Comparison of ENCODE assay signal across 16 cellular contexts in the genomic region with DNA sequence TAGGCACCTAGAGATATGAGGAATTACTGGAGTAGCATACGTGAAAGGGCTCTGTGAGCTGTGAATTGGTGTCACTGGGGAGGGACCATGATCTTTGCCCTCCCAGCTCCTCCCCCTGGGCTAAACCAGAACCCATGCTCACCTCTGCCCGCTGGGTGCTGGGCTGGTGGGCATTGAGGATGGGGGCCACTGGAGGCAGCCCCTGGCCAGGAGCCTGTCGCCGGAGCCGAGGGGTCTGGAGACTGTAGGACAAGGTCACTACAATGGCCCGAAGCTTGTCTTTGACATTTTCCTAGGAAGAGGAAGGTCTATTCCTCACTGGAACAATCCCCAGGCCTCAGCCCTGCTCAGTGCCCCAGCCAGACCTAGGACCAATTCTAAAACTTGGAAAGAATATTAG. TPM values are rescaled to one million over a fixed set of nuclear protein-coding genes. Genes with fewer than 3 reads are reported as not detected.
DNase-seq lines count a peak whose midpoint lies in the region; ATAC-seq and TF ChIP-seq lines count a peak whose summit lies in the region.
"Had no signal": no experiment of that assay in that cellular context is flagged by ENCODE, and none has a peak within 500 bp of the region (broad histone marks: within the 10 kb centered on the region; RNA-seq: fewer than 3 reads in every experiment).

No MANE protein-coding gene starts in this region.

- H3K4me3 ChIP-seq in gastrocnemius medialis = no peak overlapping the region
- H3K4me3 ChIP-seq in aorta (ENCODE audit: low read length in 2 of 2) = no peak overlapping the region
- H3K4me3 ChIP-seq: GM12878 had no signal

- H3K4me1 ChIP-seq in gastrocnemius medialis (peaks cover 14% of the 10 kb centered on the region in 2 donors), aorta (ENCODE audit: control insufficient read depth in 1 of 2, insufficient read depth in 2 of 2, low read length in 2 of 2) (no peaks in the 10 kb centered on the region)

- no peaks in the 10 kb centered on the region for H3K27me3 ChIP-seq in gastrocnemius medialis
- H3K27me3 ChIP-seq in aorta (ENCODE audit: control insufficient read depth in 1 of 2, insufficient read depth in 2 of 2, low read length in 1 of 2) = no peaks in the 10 kb centered on the region

- H3K9me3 ChIP-seq in gastrocnemius medialis = no peaks in the 10 kb centered on the region
- no peaks in the 10 kb centered on the region for H3K9me3 ChIP-seq in aorta (ENCODE audit: control insufficient read depth, low read length)

- 81 to 84% methylated on average over 6 of the region's 6 CpGs for WGBS in aorta, 2 donors

- peak overlapping the region; percentile 88 for H3K27ac Mint-ChIP-seq in neural crest cell (ENCODE audit: unreplicated experiment)
- H3K27ac Mint-ChIP-seq in activated CD4-positive, alpha-beta T cell treated with anti-CD3 and anti-CD28 coated beads, Interleukin-2, amount 10 ng/mL, durations not matched to agents 7 days and 5 days = no peak overlapping the region
- H3K27ac Mint-ChIP-seq: B cell; CD4-positive, alpha-beta T cell had no signal

- H3K36me3 ChIP-seq in gastrocnemius medialis (peaks cover 0 to 83% of the 10 kb centered on the region in 2 donors), aorta (ENCODE audit: control insufficient read depth in 1 of 2, insufficient read depth in 2 of 2, low read length in 1 of 2) (peaks cover 3 to 20% of the 10 kb centered on the region in 2 donors)

- POLR2A ChIA-PET in activated CD4-positive, alpha-beta T cell treated with anti-CD3 and anti-CD28 coated beads, Interleukin-2, amount 10 ng/mL, durations not matched to agents 7 days and 5 days (lab: Charles Lee) = no interaction called here

- TF ChIP-seq POLR2A in gastrocnemius medialis (IDR thresholded peaks at IDR 0.05) = no peak

- H3K4me3 Mint-ChIP-seq in neural crest cell = no peak overlapping the region
- H3K4me3 Mint-ChIP-seq in activated CD4-positive, alpha-beta T cell treated with anti-CD3 and anti-CD28 coated beads, Interleukin-2, amount 10 ng/mL, durations not matched to agents 7 days and 5 days = no peak overlapping the region
- H3K4me3 Mint-ChIP-seq: B cell; CD4-positive, alpha-beta T cell had no signal

- intact Hi-C loops in cardiac septum (cut with DNase I) = no loop called here
- intact Hi-C loops in left ventricle myocardium superior (cut with micrococcal nuclease) = no loop called here
- intact Hi-C loops in gastrocnemius medialis (cut with DNase I; ENCODE audit: low total_unique reads) = no loop called here
- intact Hi-C loops in aorta (cut with DNase I) = no loop called here

- H3K9me3 Mint-ChIP-seq in neural crest cell = no peaks in the 10 kb centered on the region
- no peaks in the 10 kb centered on the region for H3K9me3 Mint-ChIP-seq in activated CD4-positive, alpha-beta T cell treated with anti-CD3 and anti-CD28 coated beads, Interleukin-2, amount 10 ng/mL, durations not matched to agents 7 days and 5 days
- H3K9me3 Mint-ChIP-seq: CD4-positive, alpha-beta T cell had no signal

- H3K27me3 Mint-ChIP-seq in neural crest cell (ENCODE audit: low read depth) = no peaks in the 10 kb centered on the region
- H3K27me3 Mint-ChIP-seq in activated CD4-positive, alpha-beta T cell treated with anti-CD3 and anti-CD28 coated beads, Interleukin-2, amount 10 ng/mL, durations not matched to agents 7 days and 5 days = no peaks in the 10 kb centered on the region
- H3K27me3 Mint-ChIP-seq: B cell; CD4-positive, alpha-beta T cell had no signal

- H3K36me3 Mint-ChIP-seq in neural crest cell (ENCODE audit: low read depth) = peaks cover 2% of the 10 kb centered on the region
- no peaks in the 10 kb centered on the region for H3K36me3 Mint-ChIP-seq in activated CD4-positive, alpha-beta T cell treated with anti-CD3 and anti-CD28 coated beads, Interleukin-2, amount 10 ng/mL, durations not matched to agents 7 days and 5 days (ENCODE audit: low read depth)

- DNase-seq in cardiac septum (ENCODE audit: low spot score) (peak; percentile 33), left ventricle myocardium superior (no peak), neural crest cell (ENCODE audit: low read depth, low spot score) (no peak), gastrocnemius medialis (peak in 1 of 2 donors; percentile 6), aorta (peak; percentile 30 to 34), NCI-H146 (lab: John Stamatoyannopoulos, UW) (no peak)
- DNase-seq in activated CD4-positive, alpha-beta T cell treated with anti-CD3 and anti-CD28 coated beads, Interleukin-2, amount 10 ng/mL, durations not matched to agents 7 days and 5 days = no peak
- DNase-seq: C1 segment of cervical spinal cord; Calu3; CD4-positive, alpha-beta T cell; DMS 273 treated with DMSO at 0.1 percent for 48 hours had no signal

- in situ Hi-C loops in gastrocnemius medialis (cut with MboI; ENCODE audit: low sequenced_read_pairs in 4 of 4) = no loop called here

- no peaks in the 10 kb centered on the region for H3K4me1 Mint-ChIP-seq in neural crest cell
- no peaks in the 10 kb centered on the region for H3K4me1 Mint-ChIP-seq in activated CD4-positive, alpha-beta T cell treated with anti-CD3 and anti-CD28 coated beads, Interleukin-2, amount 10 ng/mL, durations not matched to agents 7 days and 5 days
- H3K4me1 Mint-ChIP-seq: B cell had no signal

- no peak for ATAC-seq in left ventricle myocardium superior
- ATAC-seq in gastrocnemius medialis = no peak
- ATAC-seq in aorta (ENCODE audit: low FRiP score) = no peak
- no peak for ATAC-seq in HG03442 (IDR thresholded peaks at IDR 0.05; ENCODE audit: unreplicated experiment)
- ATAC-seq: GM12878, HCT116 had no signal

- H3K27ac ChIP-seq in gastrocnemius medialis (peak overlapping the region in 3 of 4 donors; percentile 40 to 96 (median 48)), aorta (ENCODE audit: low read depth in 1 of 2, low read length in 2 of 2) (no peak overlapping the region)
- H3K27ac ChIP-seq: HL-60 had no signal

- TF ChIP-seq CTCF in neural crest cell (conservative IDR thresholded peaks at IDR 0.05) (no peak), gastrocnemius medialis (IDR thresholded peaks at IDR 0.05 in 4 of 5, conservative IDR thresholded peaks at IDR 0.05 in 1 of 5) (no peak)

- CTCF ChIA-PET in activated CD4-positive, alpha-beta T cell treated with anti-CD3 and anti-CD28 coated beads, Interleukin-2, amount 10 ng/mL, durations not matched to agents 7 days and 5 days (lab: Charles Lee) = interaction anchor here (1.1 kb wide), 1 partner anchor 18 kb away, joined by 3 read pairs; no protein-coding TSS in a partner anchor

RNA-seq across cellular contexts. Expression of a gene that starts 11.6 kb away (rescaled TPM):
- 806 TPM for total RNA-seq in cardiac septum
- total RNA-seq in left ventricle myocardium superior = 488 TPM
- total RNA-seq in neural crest cell = 57.9 and 63.7 TPM in 2 replicates
- total RNA-seq in gastrocnemius medialis = 100 to 1,000 TPM in 2 of 4 donors, 10 to 100 TPM in 2; 69.7 to 206 (median 92.0) TPM
- total RNA-seq in aorta = 100 to 1,000 TPM; 463 to 747 TPM
- polyA plus RNA-seq in aorta = 100 to 1,000 TPM in 1 of 2 donors, 10 to 100 TPM in 1; 76.1 to 633 TPM
- 1 to 10 TPM; 3.1 TPM for total RNA-seq in activated CD4-positive, alpha-beta T cell treated with anti-CD3 and anti-CD28 coated beads, Interleukin-2, amount 10 ng/mL, durations not matched to agents 7 days and 5 days

RNA-seq across cellular contexts. Expression of a gene that starts 19.7 kb away (rescaled TPM):
- total RNA-seq in cardiac septum = 97.7 TPM
- total RNA-seq in left ventricle myocardium superior = 124 TPM
- total RNA-seq in neural crest cell = 105 and 111 TPM in 2 replicates
- 100 to 1,000 TPM; 255 to 434 (median 300) TPM for total RNA-seq in gastrocnemius medialis
- 100 to 1,000 TPM in 1 of 2 donors, 10 to 100 TPM in 1; 87.3 to 115 TPM for total RNA-seq in aorta
- polyA plus RNA-seq in aorta = 100 to 1,000 TPM; 248 to 351 TPM
- 100 to 1,000 TPM; 164 to 181 TPM for total RNA-seq in activated CD4-positive, alpha-beta T cell treated with anti-CD3 and anti-CD28 coated beads, Interleukin-2, amount 10 ng/mL, durations not matched to agents 7 days and 5 days

RNA-seq across cellular contexts. Expression of a gene that starts 24.1 kb away (rescaled TPM):
- 26.3 TPM for total RNA-seq in cardiac septum
- total RNA-seq in left ventricle myocardium superior = 13.5 TPM
- total RNA-seq in neural crest cell = 10.4 and 14.2 TPM in 2 replicates
- 10 to 100 TPM in 1 of 4 donors, 1 to 10 TPM in 3; 3.8 to 10.3 (median 7.5) TPM for total RNA-seq in gastrocnemius medialis
- total RNA-seq in aorta = 10 to 100 TPM; 21.9 to 51.1 TPM
- polyA plus RNA-seq in aorta = 10 to 100 TPM; 16.7 to 49.4 TPM
- total RNA-seq in activated CD4-positive, alpha-beta T cell treated with anti-CD3 and anti-CD28 coated beads, Interleukin-2, amount 10 ng/mL, durations not matched to agents 7 days and 5 days = 10 to 100 TPM; 23.3 to 25.8 TPM

RNA-seq across cellular contexts. Expression of a gene that starts 32.7 kb away (rescaled TPM):
- total RNA-seq in cardiac septum = 914 TPM
- total RNA-seq in left ventricle myocardium superior = 733 TPM
- total RNA-seq in neural crest cell = 535 and 560 TPM in 2 replicates
- total RNA-seq in gastrocnemius medialis = 1,000 to 10,000 TPM in 1 of 4 donors, 100 to 1,000 TPM in 3; 423 to 1,107 (median 634) TPM
- 1,000 to 10,000 TPM; 1,107 to 1,135 TPM for total RNA-seq in aorta
- 1,000 to 10,000 TPM; 1,323 to 1,532 TPM for polyA plus RNA-seq in aorta
- total RNA-seq in activated CD4-positive, alpha-beta T cell treated with anti-CD3 and anti-CD28 coated beads, Interleukin-2, amount 10 ng/mL, durations not matched to agents 7 days and 5 days = 100 to 1,000 TPM; 108 to 116 TPM

RNA-seq across cellular contexts. Expression of a gene that starts 46.8 kb away (rescaled TPM):
- total RNA-seq in cardiac septum (18.0 TPM), left ventricle myocardium superior (8.9 TPM), neural crest cell (66.6 and 67.0 TPM in 2 replicates), gastrocnemius medialis (1 to 10 TPM in 2 of 4 donors, under 1 TPM in 2; 0.17 to 4.4 (median 1.1) TPM), aorta (1 to 10 TPM; 6.6 to 9.4 TPM)
- polyA plus RNA-seq in aorta = 1 to 10 TPM; 3.0 to 4.2 TPM
- 10 to 100 TPM in 1 of 2 experiments, 1 to 10 TPM in 1; 9.7 to 10.4 TPM for total RNA-seq in activated CD4-positive, alpha-beta T cell treated with anti-CD3 and anti-CD28 coated beads, Interleukin-2, amount 10 ng/mL, durations not matched to agents 7 days and 5 days

Comparison
In these comparisons a context has a peak if more than half of its experiments do, and no peak if none do; other contexts are left out.
1. DNase-seq: peak in cardiac septum (single experiment) and aorta (2 of 2); none in left ventricle myocardium superior (single experiment), neural crest cell (single experiment), NCI-H146 (single experiment) and activated CD4-positive, alpha-beta T cell treated with anti-CD3 and anti-CD28 coated beads, Interleukin-2, amount 10 ng/mL, durations not matched to agents 7 days and 5 days (single experiment).
2. H3K27ac ChIP-seq: peak in gastrocnemius medialis (3 of 4); none in aorta (0 of 2).
3. RNA of a gene that starts 11.6 kb away (total RNA-seq): 806 TPM in cardiac septum (single experiment), 463 to 747 TPM in aorta, 488 TPM in left ventricle myocardium superior (single experiment), 69.7 to 206 TPM in gastrocnemius medialis and 57.9 to 63.7 TPM in neural crest cell; 3.1 TPM in activated CD4-positive, alpha-beta T cell treated with anti-CD3 and anti-CD28 coated beads, Interleukin-2, amount 10 ng/mL, durations not matched to agents 7 days and 5 days; every median in the first group is over 10 times any median in the second.